ENCODE assay signal across 14 cellular contexts in genomic region chr17:67156269-67157199, GRCh38.
A peak's percentile ranks its signal among the peaks of the same experiment; 100 is the strongest.
DNase-seq lines count a peak whose midpoint lies in the region; ATAC-seq, FAIRE-seq and TF ChIP-seq lines count a peak whose summit lies in the region.
"Had no signal": no experiment of that assay in that cellular context is flagged by ENCODE, and none has a peak within 500 bp of the region (broad histone marks: within the 10 kb centered on the region; RNA-seq: fewer than 3 reads in every experiment).

No MANE protein-coding gene starts in this region.

- intact Hi-C loops in HepG2 (cut with micrococcal nuclease; ENCODE audit: unreplicated experiment) = no loop called here
- intact Hi-C loops in right lobe of liver (cut with DNase I) = no loop called here

- BruUV-seq in HepG2 (replicated peaks; lab: Mats Ljungman, UMichigan) = no TSS peak

- H3K4me1 ChIP-seq in HepG2 (ENCODE audit: insufficient read depth, low read length) = peaks cover 9% of the 10 kb centered on the region; the same call in 1 of the 2 replicates
- H3K4me1 ChIP-seq in right lobe of liver = no peaks in the 10 kb centered on the region
- peaks cover 24% of the 10 kb centered on the region for H3K4me1 ChIP-seq in RWPE2 (ENCODE audit: insufficient read depth, poor library complexity, severe bottlenecking)

- H3K9me3 ChIP-seq in HepG2 (ENCODE audit: low read length) (no peaks in the 10 kb centered on the region), right lobe of liver (no peaks in the 10 kb centered on the region), RWPE2 (ENCODE audit: severe bottlenecking) (no peaks in the 10 kb centered on the region)

- H3K4me3 Mint-ChIP-seq in stimulated activated effector memory CD8-positive, alpha-beta T cell treated with anti-CD3 and anti-CD28 coated beads, Interleukin-12 subunit alpha, Interleukin-12 subunit beta, amount 100 ng/mL, for 72 hours = no peak overlapping the region
- H3K4me3 Mint-ChIP-seq: B cell had no signal

- no peak overlapping the region for H3K27ac ChIP-seq in HepG2 (ENCODE audit: extremely low read length, insufficient read depth, low read length)
- H3K27ac ChIP-seq in right lobe of liver = no peak overlapping the region
- no peak overlapping the region for H3K27ac ChIP-seq in RWPE2 (ENCODE audit: poor library complexity, severe bottlenecking)
- H3K27ac ChIP-seq: cardiac muscle cell, SK-N-MC had no signal

- peaks cover 86% of the 10 kb centered on the region for H3K36me3 Mint-ChIP-seq in stimulated activated effector memory CD8-positive, alpha-beta T cell treated with anti-CD3 and anti-CD28 coated beads, Interleukin-12 subunit alpha, Interleukin-12 subunit beta, amount 100 ng/mL, for 72 hours

- H3K4me3 ChIP-seq in HepG2 (replicated peaks in 1 of 3; ENCODE audit: insufficient read depth in 1 of 3, low read depth in 2 of 3, low read length in 3 of 3) (no peak overlapping the region), right lobe of liver (no peak overlapping the region), RWPE2 (ENCODE audit: severe bottlenecking) (no peak overlapping the region)
- H3K4me3 ChIP-seq: cardiac muscle cell, SK-N-MC had no signal

- peaks cover 41% of the 10 kb centered on the region for H3K4me1 Mint-ChIP-seq in stimulated activated effector memory CD8-positive, alpha-beta T cell treated with anti-CD3 and anti-CD28 coated beads, Interleukin-12 subunit alpha, Interleukin-12 subunit beta, amount 100 ng/mL, for 72 hours
- H3K4me1 Mint-ChIP-seq: B cell had no signal

- no peaks in the 10 kb centered on the region for H4K20me1 ChIP-seq in HepG2 (ENCODE audit: insufficient read depth, low read length)

- no peak for TF ChIP-seq CTCF in HepG2 (CRISPR knock-in tag; IDR thresholded peaks at IDR 0.05)
- TF ChIP-seq CTCF in right lobe of liver (IDR thresholded peaks at IDR 0.05) = no peak
- TF ChIP-seq CTCF in RWPE2 (IDR thresholded peaks at IDR 0.05; ENCODE audit: poor library complexity, severe bottlenecking) = no peak

- no peak for TF ChIP-seq POLR2A in HepG2 (IDR thresholded peaks at IDR 0.05; ENCODE audit: insufficient read depth in 1 of 2, low read depth in 2 of 2, low read length in 2 of 2)
- no peak for TF ChIP-seq POLR2A in right lobe of liver (IDR thresholded peaks at IDR 0.05)

- no peak overlapping the region for H2AFZ ChIP-seq in HepG2 (ENCODE audit: low read length)

- CTCF ChIA-PET in HepG2 (lab: Yijun Ruan, JAX; ENCODE audit: low intra/inter-chr PET ratio, low total read pairs) = no interaction called here

- H3K27me3 ChIP-seq in HepG2 (ENCODE audit: control insufficient read depth in 1 of 2, insufficient read depth in 2 of 2, low read length in 2 of 2) = no peaks in the 10 kb centered on the region
- H3K27me3 ChIP-seq in right lobe of liver = no peaks in the 10 kb centered on the region
- H3K27me3 ChIP-seq in RWPE2 (ENCODE audit: insufficient read depth, poor library complexity, severe bottlenecking) = no peaks in the 10 kb centered on the region
- H3K27me3 ChIP-seq: cardiac muscle cell had no signal

- no peak for DNase-seq in HepG2 (ENCODE audit: low spot score)
- DNase-seq in right lobe of liver = no peak
- DNase-seq in RWPE2 (ENCODE audit: low spot score) = no peak
- DNase-seq in dermis blood vessel endothelial cell = peak; percentile 20
- DNase-seq in stimulated activated effector memory CD8-positive, alpha-beta T cell treated with anti-CD3 and anti-CD28 coated beads, Interleukin-12 subunit alpha, Interleukin-12 subunit beta, amount 100 ng/mL, for 72 hours (ENCODE audit: low spot score in 2 of 2) = no peak
- no peak for DNase-seq in GF-D8 (lab: John Stamatoyannopoulos, UW)
- no peak for DNase-seq in epidermal melanocyte (ENCODE audit: insufficient read length, low spot score)
- DNase-seq: activated CD8-positive, alpha-beta memory T cell treated with anti-CD3 and anti-CD28 coated beads for 24 hours; NCI-H524 treated with DMSO at 0.1 percent for 48 hours; occipital lobe had no signal

- TF ChIP-seq EP300 in HepG2 (IDR thresholded peaks at IDR 0.05; ENCODE audit: low read depth in 2 of 2, low read length in 2 of 2) (no peak), HepG2 (CRISPR knock-in tag; IDR thresholded peaks at IDR 0.05; ENCODE audit: borderline replicate concordance) (no peak)

- no peak for FAIRE-seq in HepG2 (lab: Jason Lieb, UNC)

- no peak for TF ChIP-seq RAD21 in HepG2 (CRISPR knock-in tag; IDR thresholded peaks at IDR 0.05)

- ATAC-seq in HepG2 (no peak; the same call in 2 of the 3 replicates), right lobe of liver (no peak), RWPE2 (ENCODE audit: low read depth) (peak; percentile 40; the same call in 1 of the 3 replicates), GM21528 (IDR thresholded peaks at IDR 0.05; ENCODE audit: low FRiP score, unreplicated experiment) (no peak)
- peak; percentile 68 for ATAC-seq in stimulated activated effector memory CD8-positive, alpha-beta T cell treated with anti-CD3 and anti-CD28 coated beads, Interleukin-12 subunit alpha, Interleukin-12 subunit beta, amount 100 ng/mL, for 72 hours

- POLR2A ChIA-PET in HepG2 (lab: Yijun Ruan, JAX) = no interaction called here

- peaks cover 4% of the 10 kb centered on the region for H3K9me3 Mint-ChIP-seq in stimulated activated effector memory CD8-positive, alpha-beta T cell treated with anti-CD3 and anti-CD28 coated beads, Interleukin-12 subunit alpha, Interleukin-12 subunit beta, amount 100 ng/mL, for 72 hours

- H3K27ac Mint-ChIP-seq in stimulated activated effector memory CD8-positive, alpha-beta T cell treated with anti-CD3 and anti-CD28 coated beads, Interleukin-12 subunit alpha, Interleukin-12 subunit beta, amount 100 ng/mL, for 72 hours = peak overlapping the region; percentile 11
- H3K27ac Mint-ChIP-seq: B cell had no signal

- H3K36me3 ChIP-seq in HepG2 (replicated peaks in 1 of 2; ENCODE audit: control insufficient read depth in 1 of 2, insufficient read depth in 2 of 2, low read length in 2 of 2) (peaks cover 15 to 55% of the 10 kb centered on the region in 2 experiments), right lobe of liver (peaks cover 0 to 14% (median 1%) of the 10 kb centered on the region in 4 donors), RWPE2 (ENCODE audit: low read depth) (peaks cover 52% of the 10 kb centered on the region)

- 98% methylated on average over 9 of the region's 9 CpGs for WGBS in HepG2 (ENCODE audit: low lambda C conversion rate)
- 85% methylated on average over 9 of the region's 9 CpGs for WGBS in right lobe of liver (ENCODE audit: insufficient coverage, low coverage, low lambda C conversion rate, missing lambda C conversion rate)

- in situ Hi-C loops in HepG2 (cut with HindIII; ENCODE audit: extremely low pct_ligation_motif_present, low pct_unique_long_range_greater_than_20kb) = no loop called here

- no peak overlapping the region for H3K9ac ChIP-seq in HepG2 (ENCODE audit: insufficient read depth, low read depth, low read length)

- H3K79me2 ChIP-seq in HepG2 (ENCODE audit: insufficient read depth, low read length) = no peaks in the 10 kb centered on the region

- H3K4me2 ChIP-seq in HepG2 (ENCODE audit: low read depth, low read length) = no peak overlapping the region

TF ChIP-seq in HepG2, 621 proteins besides CTCF, POLR2A, EP300 and RAD21:
- no peak for TF ChIP-seq ZEB1 (IDR thresholded peaks at IDR 0.05; ENCODE audit: insufficient replicate concordance, low read depth)
- TF ChIP-seq RBM22 (optimal IDR thresholded peaks at IDR 0.05; ENCODE audit: low read length) = peak; percentile 28

Comparison
In these comparisons a context has a peak if more than half of its experiments do, and no peak if none do; other contexts are left out.
1. ATAC-seq: peak in RWPE2 (single experiment) and stimulated activated effector memory CD8-positive, alpha-beta T cell treated with anti-CD3 and anti-CD28 coated beads, Interleukin-12 subunit alpha, Interleukin-12 subunit beta, amount 100 ng/mL, for 72 hours (single experiment); none in HepG2 (single experiment), right lobe of liver (0 of 4) and GM21528 (single experiment).